ENCODE assay signal across 21 cellular contexts in genomic region chr15:77533986-77534385, GRCh38.
DNase-seq lines count a peak whose midpoint lies in the region; ATAC-seq and TF ChIP-seq lines count a peak whose summit lies in the region.
"Had no signal": no experiment of that assay in that cellular context is flagged by ENCODE, and none has a peak within 500 bp of the region (broad histone marks: within the 10 kb centered on the region; RNA-seq: fewer than 3 reads in every experiment).

No MANE protein-coding gene starts in this region.

- H3K36me3 ChIP-seq in GM23338 (ENCODE audit: insufficient read depth): no peaks in the 10 kb centered on the region
- H3K36me3 ChIP-seq in SK-N-MC (ENCODE audit: insufficient read depth, low read length): no peaks in the 10 kb centered on the region
- H3K36me3 ChIP-seq in body of pancreas (replicated peaks in 1 of 2; ENCODE audit: insufficient read depth in 1 of 2, low read depth in 2 of 2): no peaks in the 10 kb centered on the region
- H3K36me3 ChIP-seq: ovary, right atrium auricular region, WERI-Rb-1 had no signal

- peaks cover 22% of the 10 kb centered on the region for H3F3A ChIP-seq in GM23338 (replicated peaks; ENCODE audit: low read depth)

- peak overlapping the region; percentile 42 for H3K4me2 ChIP-seq in GM23338

- peak overlapping the region; percentile 38; the same call in 1 of the 2 replicates for H3K27ac Mint-ChIP-seq in GM23338
- H3K27ac Mint-ChIP-seq: dendritic cell treated with granulocyte-macrophage colony-stimulating factor and Interleukin-4, amounts not matched to agents 40 ng/mL and 50 ng/mL, for 4 days; stimulated activated naive CD8-positive, alpha-beta T cell treated with anti-CD3 and anti-CD28 coated beads, Interleukin-15, Interleukin-2, amounts not matched to agents 100 ng/mL and 50 ng/mL, for 24 hours had no signal

- H3K9me3 Mint-ChIP-seq in GM23338: no peaks in the 10 kb centered on the region
- H3K9me3 Mint-ChIP-seq: dendritic cell treated with granulocyte-macrophage colony-stimulating factor and Interleukin-4, amounts not matched to agents 40 ng/mL and 50 ng/mL, for 4 days; naive B cell; stimulated activated naive CD8-positive, alpha-beta T cell treated with anti-CD3 and anti-CD28 coated beads, Interleukin-15, Interleukin-2, amounts not matched to agents 100 ng/mL and 50 ng/mL, for 24 hours had no signal

- TF ChIP-seq CTCF in GM23338 (conservative IDR thresholded peaks at IDR 0.05; ENCODE audit: low read depth in 2 of 2) (no peak), body of pancreas (IDR thresholded peaks at IDR 0.05) (no peak)

- H2AFZ ChIP-seq in GM23338: no peak overlapping the region; the same call in 1 of the 2 replicates

- H3K27me3 ChIP-seq in GM23338 (ENCODE audit: insufficient read depth): no peaks in the 10 kb centered on the region
- no peaks in the 10 kb centered on the region for H3K27me3 ChIP-seq in body of pancreas
- H3K27me3 ChIP-seq: ovary, right atrium auricular region had no signal

- H3K4me3 ChIP-seq in GM23338 (no peak overlapping the region), SK-N-MC (peak overlapping the region; percentile 56), body of pancreas (no peak overlapping the region)
- H3K4me3 ChIP-seq: ovary, right atrium auricular region had no signal

- no peaks in the 10 kb centered on the region; the same call in 2 of the 3 replicates for H3K36me3 Mint-ChIP-seq in GM23338 (ENCODE audit: low read depth)
- H3K36me3 Mint-ChIP-seq: naive B cell had no signal

- H3K4me1 ChIP-seq in GM23338 (ENCODE audit: insufficient read depth) (peaks cover 52% of the 10 kb centered on the region), body of pancreas (peaks cover 12% of the 10 kb centered on the region)

- H3K9me3 ChIP-seq in SK-N-MC (ENCODE audit: low read depth, low read length) (no peaks in the 10 kb centered on the region), body of pancreas (no peaks in the 10 kb centered on the region)
- H3K9me3 ChIP-seq: ovary, right atrium auricular region had no signal

- intact Hi-C loops in posterior vena cava (cut with DNase I) (no loop called here), body of pancreas (cut with DNase I) (no loop called here)

- peaks cover 9% of the 10 kb centered on the region; the same call in 1 of the 2 replicates for H3K9me2 ChIP-seq in GM23338 (ENCODE audit: insufficient read depth)

- peak; percentile 36 for DNase-seq in GM23338 (ENCODE audit: low spot score)
- DNase-seq in SK-N-MC (ENCODE audit: low read depth, low spot score): peak; percentile 80
- DNase-seq in left kidney (ENCODE audit: low read depth, low spot score): peak; percentile 36
- peak; percentile 26 for DNase-seq in posterior vena cava (ENCODE audit: low spot score)
- no peak for DNase-seq in body of pancreas
- no peak for DNase-seq in NCI-H1048 (lab: John Stamatoyannopoulos, UW)
- no peak for DNase-seq in DMS79 treated with DMSO at 0.1 percent for 48 hours (lab: John Stamatoyannopoulos, UW)
- DNase-seq: activated CD4-positive, alpha-beta T cell treated with anti-CD3 and anti-CD28 coated beads, Interleukin-2, amount 50 U/mL, for 1 hour; activated naive CD4-positive, alpha-beta T cell treated with anti-CD3 and anti-CD28 coated beads, Interleukin-2, amount 50 U/mL, for 16 hours; caudate nucleus; kidney glomerular epithelial cell; mesenchymal stem cell; naive B cell; NCI-H1694 had no signal

- peaks cover 54% of the 10 kb centered on the region for H3K4me1 Mint-ChIP-seq in GM23338

- H3K27me3 Mint-ChIP-seq in GM23338 (ENCODE audit: insufficient read depth, low read depth, poor library complexity): peaks cover 24% of the 10 kb centered on the region
- H3K27me3 Mint-ChIP-seq: stimulated activated naive CD8-positive, alpha-beta T cell treated with anti-CD3 and anti-CD28 coated beads, Interleukin-15, Interleukin-2, amounts not matched to agents 100 ng/mL and 50 ng/mL, for 24 hours had no signal

- H3K4me3 Mint-ChIP-seq in GM23338: no peak overlapping the region
- H3K4me3 Mint-ChIP-seq: dendritic cell treated with granulocyte-macrophage colony-stimulating factor and Interleukin-4, amounts not matched to agents 40 ng/mL and 50 ng/mL, for 4 days; naive B cell; stimulated activated naive CD8-positive, alpha-beta T cell treated with anti-CD3 and anti-CD28 coated beads, Interleukin-15, Interleukin-2, amounts not matched to agents 100 ng/mL and 50 ng/mL, for 24 hours had no signal

- H3K9ac ChIP-seq in SK-N-MC (ENCODE audit: insufficient read length): peak overlapping the region; percentile 16

- H3K27ac ChIP-seq in GM23338 (ENCODE audit: low read depth): no peak overlapping the region
- H3K27ac ChIP-seq in SK-N-MC: peak overlapping the region; percentile 93
- H3K27ac ChIP-seq in body of pancreas: no peak overlapping the region
- H3K27ac ChIP-seq: C4-2B, ovary, right atrium auricular region, WERI-Rb-1 had no signal

- H4K20me1 ChIP-seq in GM23338 (replicated peaks; ENCODE audit: insufficient read depth): no peaks in the 10 kb centered on the region

- 88 to 92% methylated on average over 8 of the region's 8 CpGs for WGBS in body of pancreas, 2 donors

- no peak for TF ChIP-seq POLR2A in body of pancreas (IDR thresholded peaks at IDR 0.05)

- ATAC-seq in GM23338 (peak; percentile 33), GM19455 (IDR thresholded peaks at IDR 0.05; ENCODE audit: unreplicated experiment) (no peak), body of pancreas (no peak)

- H3K79me2 ChIP-seq in GM23338 (replicated peaks; ENCODE audit: insufficient read depth): no peaks in the 10 kb centered on the region

TF ChIP-seq in GM23338, 12 proteins besides CTCF, POLR2A, EP300 and RAD21 (continues in another document):
- no peak for TF ChIP-seq CREB1 (CRISPR knock-in tag; IDR thresholded peaks at IDR 0.05; ENCODE audit: low read depth)
- TF ChIP-seq STAT1 (IDR thresholded peaks at IDR 0.05; ENCODE audit: unreplicated experiment): no peak
- TF ChIP-seq ZNF114 (CRISPR knock-in tag; IDR thresholded peaks at IDR 0.05): no peak
- no peak for TF ChIP-seq EZH2 (IDR thresholded peaks at IDR 0.05; ENCODE audit: low read depth, unreplicated experiment)
- no peak for TF ChIP-seq ETS1 (IDR thresholded peaks at IDR 0.05)
- TF ChIP-seq ZNF331 (CRISPR knock-in tag; IDR thresholded peaks at IDR 0.05; ENCODE audit: low read depth): no peak

Comparison
In these comparisons a context has a peak if more than half of its experiments do, and no peak if none do; other contexts are left out.
1. DNase-seq: peak in GM23338 (single experiment), SK-N-MC (single experiment), left kidney (single experiment) and posterior vena cava (single experiment); none in body of pancreas (0 of 4), NCI-H1048 (single experiment) and DMS79 treated with DMSO at 0.1 percent for 48 hours (single experiment).